In genomic region chr9:126471084-126471611, GRCh38 we compare ENCODE assay signal across 9 cellular contexts.
A peak's percentile ranks its signal among the peaks of the same experiment; 100 is the strongest.
DNase-seq lines count a peak whose midpoint lies in the region; ATAC-seq and TF ChIP-seq lines count a peak whose summit lies in the region.
"Had no signal": no experiment of that assay in that cellular context is flagged by ENCODE, and none has a peak within 500 bp of the region (broad histone marks: within the 10 kb centered on the region; RNA-seq: fewer than 3 reads in every experiment).

No MANE protein-coding gene starts in this region.

- DNase-seq in Jurkat, Clone E6-1 (ENCODE audit: low read depth, low spot score), result peak; percentile 95
- DNase-seq in activated CD4-positive, alpha-beta T cell treated with anti-CD3 and anti-CD28 coated beads, Interleukin-2, amount 50 U/mL, for 4 hours, result peak; percentile 43 to 50
- DNase-seq in effector memory CD4-positive, alpha-beta T cell, result peak; percentile 68 to 79 (median 71)
- peak; percentile 71 for DNase-seq in pons (ENCODE audit: low spot score)
- peak; percentile 82 for DNase-seq in upper lobe of right lung
- no peak for DNase-seq in DMS153 (lab: John Stamatoyannopoulos, UW)
- no peak for DNase-seq in SW 1271 (lab: John Stamatoyannopoulos, UW)

- peak overlapping the region; percentile 26 for H3K4me3 ChIP-seq in Jurkat, Clone E6-1 (ENCODE audit: low read length)
- peak overlapping the region; percentile 27 for H3K4me3 ChIP-seq in effector memory CD4-positive, alpha-beta T cell (ENCODE audit: insufficient read depth, low read depth, low read length, poor library complexity, severe bottlenecking)
- no peak overlapping the region for H3K4me3 ChIP-seq in upper lobe of right lung
- H3K4me3 ChIP-seq: K562 had no signal

- intact Hi-C loops in upper lobe of right lung (cut with DNase I), result no loop called here

- H3K4me1 ChIP-seq in effector memory CD4-positive, alpha-beta T cell (ENCODE audit: control insufficient read depth, insufficient read depth, low read length, poor library complexity, severe bottlenecking), result peaks cover 57% of the 10 kb centered on the region
- H3K4me1 ChIP-seq in upper lobe of right lung, result peaks cover 30% of the 10 kb centered on the region

- no peak for TF ChIP-seq CTCF in upper lobe of right lung (IDR thresholded peaks at IDR 0.05)

- H3K36me3 ChIP-seq in effector memory CD4-positive, alpha-beta T cell (ENCODE audit: control insufficient read depth, insufficient read depth, low read length), result no peaks in the 10 kb centered on the region
- no peaks in the 10 kb centered on the region for H3K36me3 ChIP-seq in upper lobe of right lung

- ATAC-seq in GM18520 (IDR thresholded peaks at IDR 0.05; ENCODE audit: unreplicated experiment), result peak; percentile 54
- peak; percentile 91 for ATAC-seq in upper lobe of right lung
- ATAC-seq: K562 had no signal

- peak overlapping the region; percentile 71 for H3K27ac ChIP-seq in effector memory CD4-positive, alpha-beta T cell (ENCODE audit: insufficient read depth, low read length, poor library complexity, severe bottlenecking)
- H3K27ac ChIP-seq in upper lobe of right lung, result peak overlapping the region; percentile 58

- no peaks in the 10 kb centered on the region for H3K9me3 ChIP-seq in effector memory CD4-positive, alpha-beta T cell (ENCODE audit: control insufficient read depth, low read length)
- H3K9me3 ChIP-seq in upper lobe of right lung, result no peaks in the 10 kb centered on the region

- no peaks in the 10 kb centered on the region for H3K27me3 ChIP-seq in effector memory CD4-positive, alpha-beta T cell (replicated peaks; ENCODE audit: control insufficient read depth, insufficient read depth, low read length, poor library complexity, severe bottlenecking)
- H3K27me3 ChIP-seq in upper lobe of right lung, result no peaks in the 10 kb centered on the region

Comparison
In these comparisons a context has a peak if more than half of its experiments do, and no peak if none do; other contexts are left out.
1. DNase-seq: peak in Jurkat, Clone E6-1 (single experiment), activated CD4-positive, alpha-beta T cell treated with anti-CD3 and anti-CD28 coated beads, Interleukin-2, amount 50 U/mL, for 4 hours (2 of 2), effector memory CD4-positive, alpha-beta T cell (3 of 3), pons (single experiment) and upper lobe of right lung (single experiment); none in DMS153 (single experiment) and SW 1271 (0 of 2).